ENCODE assay signal across 8 cellular contexts in the genomic region with DNA sequence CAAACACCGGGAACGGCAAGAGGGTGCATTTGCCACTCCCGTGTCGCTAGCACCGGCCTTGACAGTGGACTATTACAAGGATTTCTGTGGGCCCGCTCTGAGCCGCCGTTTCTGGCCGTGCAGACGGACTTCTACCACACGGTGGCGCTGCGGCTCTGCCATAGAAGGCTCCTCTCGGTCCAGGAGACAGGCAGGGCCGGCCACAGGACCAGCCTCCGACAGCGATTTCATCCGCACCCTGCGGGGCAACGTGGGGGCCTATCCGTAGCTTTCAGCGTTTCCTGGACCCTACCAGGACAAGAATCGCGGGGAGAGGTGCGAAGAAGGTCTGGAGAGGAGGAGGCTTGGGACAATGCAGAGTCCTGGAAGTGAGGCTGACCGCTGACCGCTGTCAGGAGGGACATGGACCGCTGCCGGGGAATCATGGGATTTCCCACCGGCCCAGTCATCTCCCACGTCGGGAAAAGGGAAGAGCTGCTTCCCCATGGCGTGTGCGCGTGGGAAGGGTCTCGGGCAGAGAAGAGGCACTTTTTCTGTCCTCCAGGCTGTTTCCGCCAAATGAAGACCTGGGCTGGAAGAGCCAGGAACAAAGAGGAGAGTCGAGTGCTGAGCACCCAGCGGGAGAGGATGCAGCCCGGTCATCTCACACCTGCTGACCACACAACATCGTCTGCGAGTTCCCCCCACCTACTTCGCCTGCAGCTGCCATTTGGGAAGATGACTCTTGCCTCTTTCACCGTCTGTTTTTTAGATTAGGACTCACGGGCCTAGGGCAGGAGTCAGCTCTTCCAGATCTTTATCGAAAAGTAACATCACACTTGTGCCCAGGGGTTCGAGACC. TPM values are rescaled to one million over a fixed set of nuclear protein-coding genes. Genes with fewer than 3 reads are reported as not detected.
DNase-seq lines count a peak whose midpoint lies in the region; ATAC-seq and TF ChIP-seq lines count a peak whose summit lies in the region.

No MANE protein-coding gene starts in this region.

- H3K4me1 ChIP-seq in MM.1S (ENCODE audit: low read length) (no peaks in the 10 kb centered on the region), subcutaneous abdominal adipose tissue (ENCODE audit: control insufficient read depth in 5 of 5, insufficient read depth in 5 of 5, low read length in 5 of 5) (peaks cover 5 to 27% (median 18%) of the 10 kb centered on the region in 5 donors)

- H3K27me3 ChIP-seq in MM.1S (replicated peaks; ENCODE audit: insufficient read depth, low read length) (no peaks in the 10 kb centered on the region), subcutaneous abdominal adipose tissue (ENCODE audit: control insufficient read depth in 5 of 5, insufficient read depth in 4 of 5, low read length in 5 of 5) (no peaks in the 10 kb centered on the region)

- H2AFZ ChIP-seq in MM.1S (ENCODE audit: low read length), result peak overlapping the region; percentile 54

- H3F3A ChIP-seq in MM.1S (ENCODE audit: insufficient read depth, low read length), result no peaks in the 10 kb centered on the region

- H3K27ac ChIP-seq in MM.1S (ENCODE audit: low read length) (no peak overlapping the region), subcutaneous abdominal adipose tissue (ENCODE audit: low read depth, low read length) (no peak overlapping the region)

- ATAC-seq in GM21619 (IDR thresholded peaks at IDR 0.05; ENCODE audit: unreplicated experiment), result peak; percentile 69
- peak; percentile 90 for ATAC-seq in omental fat pad (ENCODE audit: low FRiP score)

- in situ Hi-C loops in SK-MEL-5 (cut with HindIII; ENCODE audit: low pct_unique_long_range_greater_than_20kb, low sequenced_read_pairs), result no loop called here

- H4K20me1 ChIP-seq in MM.1S (ENCODE audit: insufficient read depth, low read length), result no peaks in the 10 kb centered on the region

- no peaks in the 10 kb centered on the region for H3K36me3 ChIP-seq in MM.1S (replicated peaks; ENCODE audit: insufficient read depth, low read length)
- H3K36me3 ChIP-seq in subcutaneous abdominal adipose tissue (ENCODE audit: control insufficient read depth in 5 of 5, insufficient read depth in 5 of 5, low read length in 5 of 5), result no peaks in the 10 kb centered on the region

- H3K4me3 ChIP-seq in MM.1S (ENCODE audit: low read length) (peak overlapping the region; percentile 42), subcutaneous abdominal adipose tissue (ENCODE audit: low read depth in 1 of 5, low read length in 5 of 5) (peak overlapping the region; percentile 41 to 72 (median 56))

- peak; percentile 90 for DNase-seq in COLO668 (lab: John Stamatoyannopoulos, UW; ENCODE audit: unreplicated experiment)
- DNase-seq in MM.1S, result peak; percentile 80
- DNase-seq in SK-MEL-5 (ENCODE audit: low read depth, low spot score), result peak; percentile 88
- DNase-seq in activated naive CD4-positive, alpha-beta T cell (lab: John Stamatoyannopoulos, UW), result peak; percentile 60 to 78 (median 74)
- DNase-seq in germinal center (ENCODE audit: low spot score), result peak; percentile 77
- peak; percentile 86 for DNase-seq in omental fat pad (ENCODE audit: low spot score)

- peak; percentile 89 for TF ChIP-seq CTCF in MM.1S (IDR thresholded peaks at IDR 0.05; ENCODE audit: low read length)
- peak in 1 of 3 donors; percentile 58 for TF ChIP-seq CTCF in omental fat pad (IDR thresholded peaks at IDR 0.05)

- H3K4me2 ChIP-seq in MM.1S (ENCODE audit: low read depth, low read length), result peak overlapping the region; percentile 81; the same call in 1 of the 2 replicates

- H3K79me2 ChIP-seq in MM.1S (ENCODE audit: low read length), result no peaks in the 10 kb centered on the region

- no peaks in the 10 kb centered on the region for H3K9me3 ChIP-seq in MM.1S (replicated peaks; ENCODE audit: insufficient read depth, low read length)
- H3K9me3 ChIP-seq in subcutaneous abdominal adipose tissue (ENCODE audit: control insufficient read depth in 5 of 5, low read length in 5 of 5), result no peaks in the 10 kb centered on the region

- H3K9me2 ChIP-seq in MM.1S (replicated peaks; ENCODE audit: insufficient read depth, low read length), result no peaks in the 10 kb centered on the region

- H3K9ac ChIP-seq in MM.1S (ENCODE audit: low read length) (no peak overlapping the region), subcutaneous abdominal adipose tissue (ENCODE audit: low read length in 5 of 5) (peak overlapping the region in 2 of 5 donors; percentile 32 to 46)

RNA-seq across cellular contexts. Expression of gene HAAO, which starts 35.5 kb away (rescaled TPM):
- not detected in 2 replicates for total RNA-seq in SK-MEL-5 (2014; rRNA removed; shearing (Covaris generic))
- not detected in 2 replicates for polyA plus RNA-seq in SK-MEL-5 (2015; cell fraction: cytosol; rRNA removed)
- polyA plus RNA-seq in SK-MEL-5 (2015; cell fraction: nucleus; rRNA removed), result not detected in 2 replicates
- total RNA-seq in omental fat pad, result 1 to 10 TPM; 3.0 to 7.2 (median 3.9) TPM
